Comparison of ENCODE assay signal across 18 cellular contexts in the genomic region with DNA sequence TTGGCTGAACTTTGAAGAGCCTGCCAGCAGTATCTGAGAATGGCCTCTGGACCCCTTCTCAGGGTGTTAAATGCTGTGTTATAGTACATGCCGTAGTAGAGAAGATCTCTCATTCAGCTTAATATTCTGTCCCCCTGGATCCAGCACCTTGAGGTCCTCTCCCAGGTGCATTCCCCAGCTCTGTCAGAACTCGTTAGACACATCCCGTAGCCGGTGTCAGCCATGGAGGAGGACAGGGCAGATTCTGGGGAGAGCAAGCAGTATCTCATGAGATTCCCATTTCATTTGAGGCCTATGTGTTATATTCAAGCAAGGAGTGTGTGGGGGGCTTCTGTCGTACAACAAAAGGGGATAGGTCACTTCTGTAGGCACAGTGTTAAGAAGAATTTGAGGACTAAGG.
"Had no signal": no experiment of that assay in that cellular context is flagged by ENCODE, and none has a peak within 500 bp of the region (broad histone marks: within the 10 kb centered on the region; RNA-seq: fewer than 3 reads in every experiment).

No MANE protein-coding gene starts in this region.

- H3K9me3 Mint-ChIP-seq: activated naive CD8-positive, alpha-beta T cell treated with anti-CD3 and anti-CD28 coated beads, Interleukin-2, amount 10 ng/mL, durations not matched to agents 7 days and 5 days; neural progenitor cell had no signal

- ATAC-seq: foreskin keratinocyte, psoas muscle, right lobe of liver, upper lobe of right lung had no signal

- H3K27ac ChIP-seq: foreskin keratinocyte, neural progenitor cell, ovary, psoas muscle, right lobe of liver, upper lobe of right lung, WERI-Rb-1 had no signal

- H3K4me3 ChIP-seq: dorsolateral prefrontal cortex, lung, neural progenitor cell, ovary, psoas muscle, right lobe of liver, smooth muscle cell, upper lobe of right lung had no signal

- H3K27me3 Mint-ChIP-seq: activated naive CD8-positive, alpha-beta T cell treated with anti-CD3 and anti-CD28 coated beads, Interleukin-2, amount 10 ng/mL, durations not matched to agents 7 days and 5 days had no signal

- H3K4me3 Mint-ChIP-seq: activated naive CD8-positive, alpha-beta T cell treated with anti-CD3 and anti-CD28 coated beads, Interleukin-2, amount 10 ng/mL, durations not matched to agents 7 days and 5 days; mesothelial cell of epicardium; neural progenitor cell had no signal

- DNase-seq: activated CD4-positive, alpha-beta T cell treated with anti-CD3 and anti-CD28 coated beads, Interleukin-2, amount 50 U/mL, for 48 hours; activated effector memory CD4-positive, alpha-beta T cell treated with Interleukin-2 at 50 U/mL for 16 hours; activated naive CD8-positive, alpha-beta T cell treated with anti-CD3 and anti-CD28 coated beads, Interleukin-2, amount 10 ng/mL, durations not matched to agents 7 days and 5 days; activated T-cell treated with anti-CD3 and anti-CD28 coated beads for 4 hours; amygdala; foreskin keratinocyte; hypothalamus; ovary; psoas muscle; right lobe of liver; stimulated activated naive CD4-positive, alpha-beta T cell; upper lobe of right lung; WERI-Rb-1 had no signal

- H3K4me1 Mint-ChIP-seq: mesothelial cell of epicardium, neural progenitor cell had no signal

- H3K4me1 ChIP-seq: neural progenitor cell, psoas muscle, right lobe of liver, upper lobe of right lung had no signal

- H3K9me3 ChIP-seq: ovary, psoas muscle, right lobe of liver, upper lobe of right lung had no signal

- H3K27ac Mint-ChIP-seq: activated naive CD8-positive, alpha-beta T cell treated with anti-CD3 and anti-CD28 coated beads, Interleukin-2, amount 10 ng/mL, durations not matched to agents 7 days and 5 days; mesothelial cell of epicardium; neural progenitor cell had no signal

- H3K36me3 ChIP-seq: neural progenitor cell, ovary, WERI-Rb-1 had no signal

- H3K27me3 ChIP-seq: dorsolateral prefrontal cortex, foreskin keratinocyte, neural progenitor cell, ovary, right lobe of liver, upper lobe of right lung had no signal
